In the genomic region with DNA sequence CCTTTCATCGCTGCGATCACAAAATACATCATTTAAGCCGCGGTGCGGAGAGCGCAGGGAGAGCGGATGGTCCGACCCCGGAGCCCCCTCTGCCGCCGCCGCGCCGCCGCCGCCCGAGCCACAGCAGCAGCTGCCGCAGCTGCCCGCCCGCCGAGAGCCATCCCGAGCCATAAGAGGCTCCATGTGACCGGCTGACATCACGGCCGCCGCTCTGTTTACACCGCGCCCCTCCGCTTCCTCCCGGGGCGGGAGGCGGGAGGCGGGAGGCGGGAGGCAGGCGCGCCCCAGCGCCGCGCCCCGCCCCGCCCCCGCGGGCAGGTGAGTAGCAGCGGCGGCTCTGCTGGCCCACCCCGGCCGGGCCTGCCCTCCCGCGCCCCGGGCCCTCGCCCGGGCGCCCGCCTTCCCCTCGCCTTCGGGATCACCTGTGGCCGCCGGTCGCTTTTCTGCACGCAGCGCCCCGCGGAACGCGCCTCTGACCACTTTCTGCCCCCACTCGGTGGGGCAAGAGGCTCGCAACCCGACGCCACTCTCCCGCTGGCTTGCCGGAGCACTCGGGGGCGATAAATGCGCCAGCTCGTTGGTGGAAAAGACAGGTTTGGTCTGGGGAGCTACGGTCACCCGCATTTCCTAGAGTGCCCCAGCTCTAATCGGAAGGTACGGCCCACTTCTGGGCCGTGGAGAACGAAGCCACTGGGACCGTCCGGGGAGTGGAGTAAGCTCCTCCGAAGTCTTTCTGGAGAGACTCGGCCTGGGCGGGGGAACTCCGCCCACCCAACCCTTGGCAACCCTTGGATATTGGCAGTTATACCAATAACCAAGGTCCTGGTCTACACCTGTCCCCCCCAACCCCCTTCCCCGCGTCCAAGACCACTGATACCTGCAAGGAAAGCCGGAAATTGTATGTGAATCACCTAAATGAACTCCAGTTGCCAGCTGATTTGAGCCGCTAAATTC, we compare ENCODE assay signal across 8 cellular contexts.
DNase-seq lines count a peak whose midpoint lies in the region; ATAC-seq and TF ChIP-seq lines count a peak whose summit lies in the region.

No MANE protein-coding gene starts in this region.

- H3K27ac Mint-ChIP-seq in activated naive CD4-positive, alpha-beta T cell treated with anti-CD3 and anti-CD28 coated beads, Interleukin-2, amount 50 U/mL, for 24 hours: peak overlapping the region; percentile 92

- H3K79me2 ChIP-seq in parathyroid adenoma: no peaks in the 10 kb centered on the region

- H2AFZ ChIP-seq in parathyroid adenoma: peak overlapping the region; percentile 88

- in situ Hi-C loops in SK-MEL-5 (cut with HindIII; ENCODE audit: low pct_unique_long_range_greater_than_20kb, low sequenced_read_pairs): no loop called here

- peak overlapping the region; percentile 100 for H3K27ac ChIP-seq in KOPT-K1 (ENCODE audit: low read depth, low read length, poor library complexity, severe bottlenecking)
- H3K27ac ChIP-seq in parathyroid adenoma: peak overlapping the region; percentile 74
- peak overlapping the region; percentile 84 to 91 for H3K27ac ChIP-seq in tibial artery

- peak; percentile 83 for ATAC-seq in GM21717 (IDR thresholded peaks at IDR 0.05; ENCODE audit: unreplicated experiment)
- ATAC-seq in Right ventricle myocardium superior (ENCODE audit: poor library complexity): peak; percentile 92

- DNase-seq in DMS53 (lab: John Stamatoyannopoulos, UW): peak; percentile 95
- DNase-seq in SK-MEL-5 (ENCODE audit: low read depth, low spot score): peak; percentile 84
- peak; percentile 92 for DNase-seq in Right ventricle myocardium superior
- peak; percentile 90 for DNase-seq in tibial artery

- peaks cover 36% of the 10 kb centered on the region for H3K4me1 Mint-ChIP-seq in activated naive CD4-positive, alpha-beta T cell treated with anti-CD3 and anti-CD28 coated beads, Interleukin-2, amount 50 U/mL, for 24 hours

- intact Hi-C loops in Right ventricle myocardium superior (cut with DNase I) (no loop called here), tibial artery (cut with DNase I; ENCODE audit: low total_unique reads) (no loop called here)

- H3K27me3 Mint-ChIP-seq in activated naive CD4-positive, alpha-beta T cell treated with anti-CD3 and anti-CD28 coated beads, Interleukin-2, amount 50 U/mL, for 24 hours: no peaks in the 10 kb centered on the region

- no peak overlapping the region for H3K9ac ChIP-seq in parathyroid adenoma

- peak overlapping the region; percentile 84 for H3K4me3 Mint-ChIP-seq in activated naive CD4-positive, alpha-beta T cell treated with anti-CD3 and anti-CD28 coated beads, Interleukin-2, amount 50 U/mL, for 24 hours

- H3K4me1 ChIP-seq in parathyroid adenoma (no peaks in the 10 kb centered on the region), tibial artery (peaks cover 0 to 19% (median 8%) of the 10 kb centered on the region in 4 donors)

- H3K9me3 ChIP-seq in KOPT-K1 (ENCODE audit: insufficient read depth, low read length, poor library complexity, severe bottlenecking) (no peaks in the 10 kb centered on the region), parathyroid adenoma (ENCODE audit: control insufficient read depth, low read length) (no peaks in the 10 kb centered on the region), tibial artery (no peaks in the 10 kb centered on the region)

- H3K4me3 ChIP-seq in parathyroid adenoma (ENCODE audit: low read depth, low read length): peak overlapping the region; percentile 71
- H3K4me3 ChIP-seq in tibial artery: peak overlapping the region; percentile 77 to 81

- peak overlapping the region; percentile 86 for H3K4me2 ChIP-seq in parathyroid adenoma (ENCODE audit: low read length)

- no peaks in the 10 kb centered on the region for H3K9me3 Mint-ChIP-seq in activated naive CD4-positive, alpha-beta T cell treated with anti-CD3 and anti-CD28 coated beads, Interleukin-2, amount 50 U/mL, for 24 hours

- TF ChIP-seq CTCF in parathyroid adenoma (IDR thresholded peaks at IDR 0.05) (no peak), tibial artery (IDR thresholded peaks at IDR 0.05) (peak in 1 of 2 experiments; percentile 17)

- no peaks in the 10 kb centered on the region for H3K27me3 ChIP-seq in parathyroid adenoma (ENCODE audit: control insufficient read depth, insufficient read depth, low read length)
- no peaks in the 10 kb centered on the region for H3K27me3 ChIP-seq in tibial artery

- no peaks in the 10 kb centered on the region for H3K36me3 ChIP-seq in KOPT-K1 (ENCODE audit: insufficient read depth, low read length)
- no peaks in the 10 kb centered on the region for H3K36me3 ChIP-seq in parathyroid adenoma (ENCODE audit: control insufficient read depth, insufficient read depth, low read length)
- H3K36me3 ChIP-seq in tibial artery: no peaks in the 10 kb centered on the region

- H3K36me3 Mint-ChIP-seq in activated naive CD4-positive, alpha-beta T cell treated with anti-CD3 and anti-CD28 coated beads, Interleukin-2, amount 50 U/mL, for 24 hours: no peaks in the 10 kb centered on the region

Comparison
In these comparisons a context has a peak if more than half of its experiments do, and no peak if none do; other contexts are left out.
1. Peak in every context shown above with its lines: DNase-seq, ATAC-seq, H3K4me3 ChIP-seq and H3K27ac ChIP-seq.